Comparison of ENCODE assay signal across 1 cellular context in the genomic region with DNA sequence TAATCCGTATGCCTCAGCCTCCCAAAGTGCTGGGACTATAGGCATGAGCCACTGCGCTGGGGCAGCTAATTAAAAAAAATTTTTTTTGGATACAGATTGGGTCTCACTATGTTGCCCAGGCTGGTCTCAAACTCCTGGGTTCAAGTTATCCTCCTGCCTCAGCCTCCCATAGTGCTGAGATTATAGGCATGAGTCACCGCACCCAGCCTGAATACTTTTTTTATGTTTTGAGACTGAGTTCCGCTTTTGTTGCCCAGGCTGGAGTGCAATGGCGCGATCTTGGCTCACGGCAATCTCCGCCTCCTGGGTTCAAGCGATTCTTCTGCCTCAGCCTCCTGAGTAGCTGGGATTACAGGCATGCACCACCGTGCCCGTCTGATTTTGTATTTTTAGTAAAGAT. TPM values are rescaled to one million over a fixed set of nuclear protein-coding genes. Genes with fewer than 3 reads are reported as not detected.
"Had no signal": no experiment of that assay in that cellular context is flagged by ENCODE, and none has a peak within 500 bp of the region (broad histone marks: within the 10 kb centered on the region; RNA-seq: fewer than 3 reads in every experiment).

No MANE protein-coding gene starts in this region.

RNA-seq across cellular contexts. Expression of a gene that starts 17.2 kb away (rescaled TPM):
- total RNA-seq: T-helper 2 cell treated with Interferon-gamma antibody and Interleukin-4, amounts not matched to agents 100 ng/mL and 5 ng/mL, for 36 hours had no signal
